Comparison of ENCODE assay signal across 9 cellular contexts in the genomic region with DNA sequence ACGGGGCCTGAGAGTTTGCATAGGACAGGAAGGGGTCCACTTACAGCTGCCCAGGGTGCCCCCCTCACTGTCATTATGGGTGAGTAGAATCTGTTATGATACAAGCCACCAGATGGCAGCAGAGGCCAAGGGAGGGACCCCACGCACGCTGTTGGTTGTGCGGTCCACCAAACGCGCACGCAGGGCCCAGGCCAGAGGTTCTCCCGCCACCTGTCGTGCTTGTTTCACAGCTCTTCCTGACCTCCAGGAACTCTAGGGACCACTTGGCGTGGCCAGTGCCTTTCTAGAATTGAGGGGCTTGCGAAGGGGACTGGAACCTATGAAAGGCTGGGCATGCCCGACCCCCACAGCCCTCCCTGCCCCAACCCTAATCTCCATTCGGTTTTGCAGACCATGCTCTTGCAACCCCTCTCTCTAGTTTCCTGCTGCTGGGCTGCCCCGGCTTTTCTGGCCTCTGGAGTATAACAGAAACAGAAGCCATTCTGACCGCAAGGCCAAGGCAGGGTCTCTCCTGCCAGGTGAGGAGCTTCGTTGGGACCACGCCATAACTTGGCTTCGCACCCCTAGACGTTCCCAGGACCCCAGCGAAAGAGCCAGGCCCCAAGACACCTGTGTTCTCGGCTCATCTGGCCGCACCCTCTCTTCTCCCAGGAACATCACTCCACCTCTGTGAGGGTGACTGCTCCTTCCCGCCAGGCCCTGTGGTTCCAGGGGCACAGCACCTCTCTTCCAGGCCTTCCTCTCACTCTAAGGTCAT. TPM values are rescaled to one million over a fixed set of nuclear protein-coding genes. Genes with fewer than 3 reads are reported as not detected.
DNase-seq lines count a peak whose midpoint lies in the region; ATAC-seq and TF ChIP-seq lines count a peak whose summit lies in the region.
"Had no signal": no experiment of that assay in that cellular context is flagged by ENCODE, and none has a peak within 500 bp of the region (broad histone marks: within the 10 kb centered on the region; RNA-seq: fewer than 3 reads in every experiment).

No MANE protein-coding gene starts in this region.

- intact Hi-C loops in CD4-positive, alpha-beta memory T cell (cut with micrococcal nuclease) = no loop called here

- ATAC-seq in HG02798 (IDR thresholded peaks at IDR 0.05; ENCODE audit: poor library complexity, unreplicated experiment) = peak; percentile 54
- ATAC-seq in activated T-cell treated with anti-CD3 and anti-CD28 coated beads, Interleukin-2, amount 50 U/mL, for 4 hours = peak; percentile 69 to 71
- no peak for ATAC-seq in HG02852 (IDR thresholded peaks at IDR 0.05; ENCODE audit: unreplicated experiment)

- TF ChIP-seq CTCF in fibroblast of villous mesenchyme (IDR thresholded peaks at IDR 0.05; ENCODE audit: insufficient read depth, low read depth, low read length) = peak; percentile 81
- peak; percentile 92 for TF ChIP-seq CTCF in type B pancreatic cell (conservative IDR thresholded peaks at IDR 0.05)

- no peaks in the 10 kb centered on the region for H3K4me1 Mint-ChIP-seq in CD4-positive, alpha-beta memory T cell
- no peaks in the 10 kb centered on the region for H3K4me1 Mint-ChIP-seq in activated T-cell treated with anti-CD3 and anti-CD28 coated beads, Interleukin-2, amount 50 U/mL, for 4 hours (ENCODE audit: low read depth)
- peaks cover 8% of the 10 kb centered on the region for H3K4me1 Mint-ChIP-seq in type B pancreatic cell (ENCODE audit: unreplicated experiment)

- H3K36me3 Mint-ChIP-seq in CD4-positive, alpha-beta memory T cell = no peaks in the 10 kb centered on the region
- H3K36me3 Mint-ChIP-seq in activated T-cell treated with anti-CD3 and anti-CD28 coated beads, Interleukin-2, amount 50 U/mL, for 4 hours (ENCODE audit: insufficient read depth) = no peaks in the 10 kb centered on the region
- H3K36me3 Mint-ChIP-seq in type B pancreatic cell = no peaks in the 10 kb centered on the region

- H3K9me3 ChIP-seq in CD4-positive, alpha-beta memory T cell (ENCODE audit: control insufficient read depth in 1 of 2, low read length in 2 of 2) = no peaks in the 10 kb centered on the region

- CTCF ChIA-PET in CD4-positive, alpha-beta memory T cell (lab: Charles Lee; ENCODE audit: partially characterized antibody) = interaction anchor here (1.0 to 3.7 kb wide), 8 partner anchors 8 to 1413 kb away, joined by 3 to 14 read pairs (median 6); no protein-coding TSS in a partner anchor

- no peaks in the 10 kb centered on the region for H3K4me1 ChIP-seq in CD4-positive, alpha-beta memory T cell (ENCODE audit: insufficient read depth, low read length)

- peak overlapping the region in 1 of 7 donors; percentile 48 for H3K27ac Mint-ChIP-seq in CD4-positive, alpha-beta memory T cell
- H3K27ac Mint-ChIP-seq in type B pancreatic cell = no peak overlapping the region

- H3K4me3 Mint-ChIP-seq in CD4-positive, alpha-beta memory T cell = no peak overlapping the region
- H3K4me3 Mint-ChIP-seq in activated T-cell treated with anti-CD3 and anti-CD28 coated beads, Interleukin-2, amount 50 U/mL, for 4 hours = no peak overlapping the region
- H3K4me3 Mint-ChIP-seq in type B pancreatic cell = no peak overlapping the region

- H3K4me3 ChIP-seq in CD4-positive, alpha-beta memory T cell (ENCODE audit: low read length in 2 of 2) = no peak overlapping the region
- H3K4me3 ChIP-seq in fibroblast of villous mesenchyme (ENCODE audit: low read depth, low read length) = no peak overlapping the region
- H3K4me3 ChIP-seq: skin epidermis had no signal

- H3K27me3 Mint-ChIP-seq in CD4-positive, alpha-beta memory T cell = peaks cover 13 to 14% of the 10 kb centered on the region in 2 donors
- peaks cover 18% of the 10 kb centered on the region for H3K27me3 Mint-ChIP-seq in activated T-cell treated with anti-CD3 and anti-CD28 coated beads, Interleukin-2, amount 50 U/mL, for 4 hours (ENCODE audit: low read depth)
- H3K27me3 Mint-ChIP-seq in type B pancreatic cell = peaks cover 3% of the 10 kb centered on the region

- POLR2A ChIA-PET in CD4-positive, alpha-beta memory T cell (lab: Charles Lee; ENCODE audit: partially characterized antibody) = no interaction called here

- peaks cover 0 to 2% (median 0%) of the 10 kb centered on the region in 8 donors for H3K9me3 Mint-ChIP-seq in CD4-positive, alpha-beta memory T cell
- H3K9me3 Mint-ChIP-seq in activated T-cell treated with anti-CD3 and anti-CD28 coated beads, Interleukin-2, amount 50 U/mL, for 4 hours = no peaks in the 10 kb centered on the region
- H3K9me3 Mint-ChIP-seq in type B pancreatic cell = no peaks in the 10 kb centered on the region

- no peaks in the 10 kb centered on the region for H3K36me3 ChIP-seq in CD4-positive, alpha-beta memory T cell (ENCODE audit: insufficient read depth, low read length)

- DNase-seq in CD4-positive, alpha-beta memory T cell = peak in 3 of 5 donors; percentile 22 to 36 (median 24)
- DNase-seq in NCI-H82 treated with DMSO at 0.1 percent for 48 hours (lab: John Stamatoyannopoulos, UW; ENCODE audit: unreplicated experiment) (peak; percentile 17), fibroblast of villous mesenchyme (ENCODE audit: low read depth) (peak; percentile 53), nucleus accumbens (lab: John Stamatoyannopoulos, UW) (peak in 36 of 56 donors; percentile 5 to 75 (median 29)), type B pancreatic cell (ENCODE audit: extremely low spot score, unreplicated experiment) (peak; percentile 78)
- peak; percentile 23 for DNase-seq in activated T-cell treated with anti-CD3 and anti-CD28 coated beads, Interleukin-2, amount 50 U/mL, for 4 hours

- H3K27me3 ChIP-seq in CD4-positive, alpha-beta memory T cell (ENCODE audit: insufficient read depth, low read length) = peaks cover 7% of the 10 kb centered on the region

- H3K27ac ChIP-seq in CD4-positive, alpha-beta memory T cell (ENCODE audit: low read depth, low read length) = no peak overlapping the region
- H3K27ac ChIP-seq: skin epidermis had no signal

RNA-seq across cellular contexts. Expression of gene ALDH1L1, which starts 46.0 kb away (rescaled TPM):
- total RNA-seq in CD4-positive, alpha-beta memory T cell = not detected
- not detected for polyA plus RNA-seq in CD4-positive, alpha-beta memory T cell
- under 1 TPM in 2 of 3 donors, not detected in 1; 0.10 to 0.29 TPM for total RNA-seq in activated T-cell treated with anti-CD3 and anti-CD28 coated beads, Interleukin-2, amount 50 U/mL, for 4 hours
- total RNA-seq in fibroblast of villous mesenchyme (0.32 and 3.9 TPM in 2 replicates), type B pancreatic cell (ENCODE audit: low replicate concordance) (5.0 and 10.2 TPM in 2 replicates)

RNA-seq across cellular contexts. Expression of gene SLC41A3, which starts 50.5 kb away (rescaled TPM):
- 10 to 100 TPM; 32.5 to 41.2 TPM for total RNA-seq in CD4-positive, alpha-beta memory T cell
- polyA plus RNA-seq in CD4-positive, alpha-beta memory T cell = 10 to 100 TPM; 22.5 to 33.1 TPM
- total RNA-seq in activated T-cell treated with anti-CD3 and anti-CD28 coated beads, Interleukin-2, amount 50 U/mL, for 4 hours = 10 to 100 TPM; 23.6 to 28.1 (median 25.4) TPM
- 32.9 and 36.7 TPM in 2 replicates for total RNA-seq in fibroblast of villous mesenchyme
- total RNA-seq in type B pancreatic cell (ENCODE audit: low replicate concordance) = 53.6 and 56.4 TPM in 2 replicates

Comparison
In these comparisons a context has a peak if more than half of its experiments do, and no peak if none do; other contexts are left out.
1. DNase-seq: peak in every context shown above with its lines; median percentile 78 in type B pancreatic cell; 53 in fibroblast of villous mesenchyme; 29 in nucleus accumbens; 24 in CD4-positive, alpha-beta memory T cell; 23 in activated T-cell treated with anti-CD3 and anti-CD28 coated beads, Interleukin-2, amount 50 U/mL, for 4 hours; 17 in NCI-H82 treated with DMSO at 0.1 percent for 48 hours.